In the genomic region with DNA sequence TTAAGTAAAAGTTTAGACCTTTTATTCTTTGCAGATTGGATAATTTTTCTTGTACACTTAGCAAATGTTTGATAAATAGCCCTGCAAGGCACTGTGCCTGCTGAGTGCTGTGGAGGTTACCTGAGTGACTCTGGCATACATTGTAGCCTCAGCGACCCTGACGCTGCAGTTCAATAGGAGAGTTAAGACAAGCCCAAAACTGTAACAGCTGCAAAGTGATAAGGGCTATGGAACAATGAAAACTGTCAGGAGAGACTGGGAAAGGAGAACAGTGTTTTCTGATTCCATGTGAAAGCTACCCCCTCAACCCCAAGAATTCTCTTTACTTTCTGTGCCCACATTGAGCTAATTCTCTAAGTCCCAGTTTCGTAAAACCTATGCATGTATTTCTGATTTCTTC, we compare ENCODE assay signal across 1 cellular context.
TF ChIP-seq lines count a peak whose summit lies in the region.

No MANE protein-coding gene starts in this region.

TF ChIP-seq in K562, 482 proteins besides CTCF, POLR2A, EP300 and RAD21:
- TF ChIP-seq PBX2 (CRISPR knock-in tag; IDR thresholded peaks at IDR 0.05; ENCODE audit: low read depth) (no peak), PBX2 (tag; conservative IDR thresholded peaks at IDR 0.05; ENCODE audit: low read depth) (no peak), CBFA2T3 (IDR thresholded peaks at IDR 0.05) (peak; percentile 45; the same call in 1 of the 2 replicates), TCF3 (CRISPR knock-in tag; IDR thresholded peaks at IDR 0.05) (peak; percentile 63), SOX6 (IDR thresholded peaks at IDR 0.05) (peak; percentile 68), ZNF77 (CRISPR knock-in tag; IDR thresholded peaks at IDR 0.05) (no peak), DPF2 (IDR thresholded peaks at IDR 0.05) (peak; percentile 33; the same call in 1 of the 2 replicates), ZNF41 (CRISPR knock-in tag; conservative IDR thresholded peaks at IDR 0.05) (no peak), CBFA2T2 (conservative IDR thresholded peaks at IDR 0.05) (0 out of 2 replicates have a peak, but pooled peaks have one; percentile 10), SMARCB1 (IDR thresholded peaks at IDR 0.05; ENCODE audit: insufficient read length, low read depth) (peak; percentile 50), FOXJ2 (tag; IDR thresholded peaks at IDR 0.05) (no peak), NFE2 (IDR thresholded peaks at IDR 0.05; ENCODE audit: low read depth) (peak; percentile 32; the same call in 1 of the 2 replicates), ARID1B (IDR thresholded peaks at IDR 0.05) (peak; percentile 51), MAFK (IDR thresholded peaks at IDR 0.05; ENCODE audit: low read length) (peak; percentile 24; the same call in 1 of the 2 replicates), TEAD2 (tag; IDR thresholded peaks at IDR 0.05) (no peak)
- TF ChIP-seq, protein P1, sequence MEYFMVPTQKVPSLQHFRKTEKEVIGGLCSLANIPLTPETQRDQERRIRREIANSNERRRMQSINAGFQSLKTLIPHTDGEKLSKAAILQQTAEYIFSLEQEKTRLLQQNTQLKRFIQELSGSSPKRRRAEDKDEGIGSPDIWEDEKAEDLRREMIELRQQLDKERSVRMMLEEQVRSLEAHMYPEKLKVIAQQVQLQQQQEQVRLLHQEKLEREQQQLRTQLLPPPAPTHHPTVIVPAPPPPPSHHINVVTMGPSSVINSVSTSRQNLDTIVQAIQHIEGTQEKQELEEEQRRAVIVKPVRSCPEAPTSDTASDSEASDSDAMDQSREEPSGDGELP (CRISPR knock-in tag; IDR thresholded peaks at IDR 0.05; ENCODE audit: borderline replicate concordance), result 0 out of 2 replicates have a peak, but pooled peaks have one; percentile 15
- TF ChIP-seq, protein P2, sequence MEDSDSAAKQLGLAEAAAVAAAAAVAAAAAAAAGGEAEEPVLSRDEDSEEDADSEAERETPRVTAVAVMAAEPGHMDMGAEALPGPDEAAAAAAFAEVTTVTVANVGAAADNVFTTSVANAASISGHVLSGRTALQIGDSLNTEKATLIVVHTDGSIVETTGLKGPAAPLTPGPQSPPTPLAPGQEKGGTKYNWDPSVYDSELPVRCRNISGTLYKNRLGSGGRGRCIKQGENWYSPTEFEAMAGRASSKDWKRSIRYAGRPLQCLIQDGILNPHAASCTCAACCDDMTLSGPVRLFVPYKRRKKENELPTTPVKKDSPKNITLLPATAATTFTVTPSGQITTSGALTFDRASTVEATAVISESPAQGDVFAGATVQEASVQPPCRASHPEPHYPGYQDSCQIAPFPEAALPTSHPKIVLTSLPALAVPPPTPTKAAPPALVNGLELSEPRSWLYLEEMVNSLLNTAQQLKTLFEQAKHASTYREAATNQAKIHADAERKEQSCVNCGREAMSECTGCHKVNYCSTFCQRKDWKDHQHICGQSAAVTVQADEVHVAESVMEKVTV (CRISPR knock-in tag; IDR thresholded peaks at IDR 0.05), result no peak
